ENCODE assay signal across 14 cellular contexts in the genomic region with DNA sequence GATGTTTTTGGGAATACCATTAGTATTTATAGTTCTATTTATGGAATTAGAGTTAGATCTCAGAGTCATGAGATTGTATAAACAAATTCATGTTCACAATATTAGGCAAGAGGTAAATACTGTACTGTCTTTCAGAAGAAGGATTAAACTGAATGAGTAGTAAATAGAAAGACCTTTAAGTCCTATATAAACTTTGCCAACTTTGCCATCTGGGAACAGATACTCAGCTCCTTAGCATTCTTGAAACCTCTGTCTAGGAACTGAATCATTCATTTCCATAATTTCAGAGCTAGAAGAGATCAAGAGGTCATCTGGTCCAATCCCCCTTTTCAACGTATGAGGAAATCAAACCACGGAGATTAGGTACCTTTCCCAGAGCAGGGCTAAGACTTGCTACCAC.
DNase-seq lines count a peak whose midpoint lies in the region; TF ChIP-seq lines count a peak whose summit lies in the region.
"Had no signal": no experiment of that assay in that cellular context is flagged by ENCODE, and none has a peak within 500 bp of the region (broad histone marks: within the 10 kb centered on the region; RNA-seq: fewer than 3 reads in every experiment).

No MANE protein-coding gene starts in this region.

- H3K27me3 ChIP-seq in osteoblast (ENCODE audit: insufficient read depth, low read length) = no peaks in the 10 kb centered on the region
- no peaks in the 10 kb centered on the region for H3K27me3 ChIP-seq in esophagus squamous epithelium
- H3K27me3 ChIP-seq: SJSA1 had no signal

- WGBS in esophagus squamous epithelium, 2 donors = 42 to 52% methylated on average over 2 of the region's 2 CpGs

- no peaks in the 10 kb centered on the region for H3K79me2 ChIP-seq in osteoblast (ENCODE audit: insufficient read depth, low read length)

- H3K4me1 ChIP-seq in osteoblast (ENCODE audit: insufficient read depth, low read length) (no peaks in the 10 kb centered on the region), esophagus squamous epithelium (peaks cover 4 to 10% (median 4%) of the 10 kb centered on the region in 3 donors)

- H3K27ac ChIP-seq in osteoblast (ENCODE audit: low read depth, low read length) (no peak overlapping the region), esophagus squamous epithelium (no peak overlapping the region)
- H3K27ac ChIP-seq: C4-2B, RWPE1, SJSA1 had no signal

- H2AFZ ChIP-seq in osteoblast (ENCODE audit: low read length) = no peak overlapping the region

- no peak for TF ChIP-seq POLR2A in esophagus squamous epithelium (IDR thresholded peaks at IDR 0.05)

- DNase-seq in AG20443 (ENCODE audit: low spot score) (peak; percentile 21), RPMI7951 (ENCODE audit: low read depth) (peak; percentile 34), fibroblast of mammary gland (ENCODE audit: low read depth) (peak; percentile 53), osteoblast (ENCODE audit: insufficient read length, low spot score, missing footprints) (peak; percentile 21), NAMALWA (ENCODE audit: low spot score) (no peak), esophagus squamous epithelium (lab: John Stamatoyannopoulos, UW) (no peak), ecto neural progenitor cell (ENCODE audit: low spot score) (no peak), A172 (ENCODE audit: low spot score) (no peak)
- DNase-seq: GF-D8, NCI-H1436, NCI-H2029 had no signal

- no peak for TF ChIP-seq CTCF in fibroblast of mammary gland (conservative IDR thresholded peaks at IDR 0.05; ENCODE audit: control insufficient read depth, insufficient read depth, low read depth, low read length)
- no peak for TF ChIP-seq CTCF in osteoblast (IDR thresholded peaks at IDR 0.05; ENCODE audit: extremely low read depth, low read depth, low read length)
- no peak for TF ChIP-seq CTCF in esophagus squamous epithelium (IDR thresholded peaks at IDR 0.05)

- H3K9me3 ChIP-seq in osteoblast (ENCODE audit: low read depth, low read length) = no peaks in the 10 kb centered on the region
- peaks cover 0 to 4% (median 0%) of the 10 kb centered on the region in 3 donors for H3K9me3 ChIP-seq in esophagus squamous epithelium
- H3K9me3 ChIP-seq: SJSA1 had no signal

- intact Hi-C loops in esophagus squamous epithelium (cut with DNase I) = no loop called here

- H3K36me3 ChIP-seq in osteoblast (ENCODE audit: insufficient read depth, low read length) = no peaks in the 10 kb centered on the region
- no peaks in the 10 kb centered on the region for H3K36me3 ChIP-seq in esophagus squamous epithelium
- H3K36me3 ChIP-seq: SJSA1 had no signal

- no peak overlapping the region for H3K4me2 ChIP-seq in osteoblast (ENCODE audit: insufficient read depth, low read length)

- H3K4me3 ChIP-seq in fibroblast of mammary gland (ENCODE audit: control insufficient read depth, low read depth, low read length) (no peak overlapping the region), osteoblast (ENCODE audit: insufficient read depth, low read length) (no peak overlapping the region), esophagus squamous epithelium (no peak overlapping the region)
- H3K4me3 ChIP-seq: SJSA1 had no signal

- no peaks in the 10 kb centered on the region for H4K20me1 ChIP-seq in osteoblast (ENCODE audit: insufficient read depth, low read length)

Comparison
In these comparisons a context has a peak if more than half of its experiments do, and no peak if none do; other contexts are left out.
1. DNase-seq: peak in AG20443 (single experiment), RPMI7951 (single experiment), fibroblast of mammary gland (single experiment) and osteoblast (single experiment); none in NAMALWA (single experiment), esophagus squamous epithelium (single experiment), ecto neural progenitor cell (single experiment) and A172 (single experiment).